1 cellular context compared by ENCODE assay signal in genomic region chr2:10883880-10884529, GRCh38.
TF ChIP-seq lines count a peak whose summit lies in the region.

No MANE protein-coding gene starts in this region.

TF ChIP-seq in HepG2, 621 proteins besides CTCF, POLR2A, EP300 and RAD21:
- TF ChIP-seq PPARG (CRISPR knock-in tag; conservative IDR thresholded peaks at IDR 0.05) (peak; percentile 67), ZBTB20 (CRISPR knock-in tag; IDR thresholded peaks at IDR 0.05; ENCODE audit: borderline replicate concordance, low read depth) (no peak), ZNF652 (CRISPR knock-in tag; IDR thresholded peaks at IDR 0.05; ENCODE audit: borderline replicate concordance, low read depth) (peak; percentile 78)
